In the genomic region with DNA sequence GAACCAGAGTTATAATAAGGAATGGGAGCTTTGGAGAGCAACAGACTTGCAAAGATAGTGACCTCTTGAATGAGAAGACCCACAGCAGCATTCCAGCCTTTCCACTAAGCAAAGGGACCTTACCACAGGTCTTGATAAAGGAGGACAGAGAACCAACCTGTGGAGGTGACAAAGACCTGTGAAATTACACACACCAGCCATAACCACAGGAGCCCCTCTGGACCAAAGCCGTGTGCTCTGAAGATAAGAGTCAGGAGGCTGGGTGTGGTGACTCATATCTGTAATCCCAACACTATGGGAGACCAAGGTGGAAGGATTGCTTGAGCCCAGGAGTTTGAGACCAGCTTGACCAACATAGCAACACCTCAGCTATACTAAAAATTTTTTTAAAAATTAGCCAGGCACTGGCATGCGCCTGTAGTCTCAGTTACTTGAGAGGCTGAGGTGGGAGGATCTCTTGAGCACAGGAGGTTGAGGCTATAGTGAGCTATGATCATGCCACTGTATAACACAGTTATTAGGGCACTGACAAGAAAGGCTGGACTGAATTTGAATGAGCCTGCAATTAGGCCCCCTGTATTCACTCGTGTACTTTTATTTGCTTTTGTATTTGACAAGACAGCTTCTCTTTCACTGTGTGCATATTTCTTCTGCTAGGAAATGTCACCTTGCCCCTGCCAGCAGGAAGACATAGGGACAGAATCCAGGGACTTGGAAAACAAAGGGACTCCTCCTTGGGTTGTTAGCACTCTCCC, we compare ENCODE assay signal across 1 cellular context.
TF ChIP-seq lines count a peak whose summit lies in the region.

No MANE protein-coding gene starts in this region.

TF ChIP-seq in K562, 482 proteins besides CTCF, POLR2A, EP300 and RAD21 (continued from another document and continues in another):
- TF ChIP-seq ZBTB40 (IDR thresholded peaks at IDR 0.05) (no peak), ZBTB40 (CRISPR knock-in tag; IDR thresholded peaks at IDR 0.05) (no peak), KLF6 (CRISPR knock-in tag; IDR thresholded peaks at IDR 0.05; ENCODE audit: borderline replicate concordance) (no peak), NFXL1 (CRISPR knock-in tag; IDR thresholded peaks at IDR 0.05) (no peak), ZNF24 (IDR thresholded peaks at IDR 0.05) (no peak), POLR2B (IDR thresholded peaks at IDR 0.05; ENCODE audit: low read depth, partially characterized antibody) (no peak), HEY1 (CRISPR knock-in tag; IDR thresholded peaks at IDR 0.05; ENCODE audit: borderline replicate concordance) (no peak), ZNF175 (CRISPR knock-in tag; IDR thresholded peaks at IDR 0.05; ENCODE audit: low read depth) (no peak), ZNF134 (CRISPR knock-in tag; conservative IDR thresholded peaks at IDR 0.05) (no peak), TCFL5 (CRISPR knock-in tag; conservative IDR thresholded peaks at IDR 0.05) (no peak), ZNF507 (tag; conservative IDR thresholded peaks at IDR 0.05) (no peak), ZNF124 (CRISPR knock-in tag; IDR thresholded peaks at IDR 0.05) (no peak), CEBPG (CRISPR knock-in tag; IDR thresholded peaks at IDR 0.05) (no peak), CEBPG (tag; conservative IDR thresholded peaks at IDR 0.05 in 1 of 2, IDR thresholded peaks at IDR 0.05 in 1 of 2) (no peak), FOXJ2 (tag; IDR thresholded peaks at IDR 0.05) (no peak), CBFA2T2 (conservative IDR thresholded peaks at IDR 0.05) (peak; percentile 91), E2F6 (IDR thresholded peaks at IDR 0.05; ENCODE audit: borderline replicate concordance in 1 of 2, extremely low read depth in 1 of 2, insufficient read depth in 1 of 2, insufficient read length in 1 of 2, low read depth in 1 of 2, low read length in 1 of 2, poor library complexity in 1 of 2, severe bottlenecking in 1 of 2) (peak in 1 of 2 experiments; percentile 54), ZNF324 (CRISPR knock-in tag; IDR thresholded peaks at IDR 0.05) (no peak), KDM4B (IDR thresholded peaks at IDR 0.05; ENCODE audit: borderline replicate concordance in 2 of 2, low read depth in 1 of 2) (no peak), RFX5 (IDR thresholded peaks at IDR 0.05; ENCODE audit: low read depth, low read length) (no peak), NFATC3 (IDR thresholded peaks at IDR 0.05) (no peak), PRMT5 (CRISPR knock-in tag; IDR thresholded peaks at IDR 0.05) (no peak), HDAC1 (IDR thresholded peaks at IDR 0.05) (peak; percentile 23 to 75; a peak in 1 of 4 replicates), RBM39 (optimal IDR thresholded peaks at IDR 0.05; ENCODE audit: low read depth, low read length) (no peak), HSF4 (CRISPR knock-in tag; IDR thresholded peaks at IDR 0.05; ENCODE audit: borderline replicate concordance) (no peak), HDAC3 (IDR thresholded peaks at IDR 0.05; ENCODE audit: borderline replicate concordance, partially characterized antibody) (peak; percentile 56), PYGO2 (tag; IDR thresholded peaks at IDR 0.05) (no peak), CXXC5 (CRISPR knock-in tag; IDR thresholded peaks at IDR 0.05) (peak; percentile 51; the same call in 1 of the 2 replicates), ZBTB8A (IDR thresholded peaks at IDR 0.05; ENCODE audit: partially characterized antibody) (no peak), ZNF41 (CRISPR knock-in tag; conservative IDR thresholded peaks at IDR 0.05) (no peak), BDP1 (IDR thresholded peaks at IDR 0.05; ENCODE audit: insufficient read depth, insufficient read length) (no peak), FOSL1 (tag; conservative IDR thresholded peaks at IDR 0.05) (peak; percentile 94), FOXM1 (IDR thresholded peaks at IDR 0.05; ENCODE audit: low read depth) (peak; percentile 71), FOXM1 (CRISPR knock-in tag; IDR thresholded peaks at IDR 0.05; ENCODE audit: low read depth) (no peak), GATAD2A (IDR thresholded peaks at IDR 0.05) (no peak), CCAR2 (IDR thresholded peaks at IDR 0.05; ENCODE audit: low read depth, low read length) (no peak), GTF2A2 (tag; IDR thresholded peaks at IDR 0.05) (no peak), ZEB2 (IDR thresholded peaks at IDR 0.05) (peak; percentile 97), ZFPM2 (CRISPR knock-in tag; IDR thresholded peaks at IDR 0.05) (no peak), CBX1 (IDR thresholded peaks at IDR 0.05; ENCODE audit: low read depth) (no peak), HBP1 (CRISPR knock-in tag; IDR thresholded peaks at IDR 0.05) (no peak), NRF1 (conservative IDR thresholded peaks at IDR 0.05 in 1 of 2, IDR thresholded peaks at IDR 0.05 in 1 of 2) (no peak; a peak in 1 of 4 replicates), SAP30 (IDR thresholded peaks at IDR 0.05; ENCODE audit: borderline replicate concordance, insufficient read depth, low read depth, low read length, poor library complexity, severe bottlenecking) (no peak), ATF3 (IDR thresholded peaks at IDR 0.05) (peak; percentile 96), ATF3 (CRISPR knock-in tag; conservative IDR thresholded peaks at IDR 0.05) (peak; percentile 72; the same call in 1 of the 2 replicates), ZNF644 (tag; IDR thresholded peaks at IDR 0.05; ENCODE audit: low read depth) (0 out of 2 replicates have a peak, but pooled peaks have one; percentile 55), SRF (CRISPR knock-in tag; IDR thresholded peaks at IDR 0.05) (no peak), FUS (optimal IDR thresholded peaks at IDR 0.05; ENCODE audit: low read depth, low read length) (no peak), GABPA (tag; conservative IDR thresholded peaks at IDR 0.05; ENCODE audit: low read depth) (no peak)
- TF ChIP-seq, protein P1, sequence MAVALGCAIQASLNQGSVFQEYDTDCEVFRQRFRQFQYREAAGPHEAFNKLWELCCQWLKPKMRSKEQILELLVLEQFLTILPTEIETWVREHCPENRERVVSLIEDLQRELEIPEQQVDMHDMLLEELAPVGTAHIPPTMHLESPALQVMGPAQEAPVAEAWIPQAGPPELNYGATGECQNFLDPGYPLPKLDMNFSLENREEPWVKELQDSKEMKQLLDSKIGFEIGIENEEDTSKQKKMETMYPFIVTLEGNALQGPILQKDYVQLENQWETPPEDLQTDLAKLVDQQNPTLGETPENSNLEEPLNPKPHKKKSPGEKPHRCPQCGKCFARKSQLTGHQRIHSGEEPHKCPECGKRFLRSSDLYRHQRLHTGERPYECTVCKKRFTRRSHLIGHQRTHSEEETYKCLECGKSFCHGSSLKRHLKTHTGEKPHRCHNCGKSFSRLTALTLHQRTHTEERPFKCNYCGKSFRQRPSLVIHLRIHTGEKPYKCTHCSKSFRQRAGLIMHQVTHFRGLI (CRISPR knock-in tag; IDR thresholded peaks at IDR 0.05), result no peak
- TF ChIP-seq, protein P2, sequence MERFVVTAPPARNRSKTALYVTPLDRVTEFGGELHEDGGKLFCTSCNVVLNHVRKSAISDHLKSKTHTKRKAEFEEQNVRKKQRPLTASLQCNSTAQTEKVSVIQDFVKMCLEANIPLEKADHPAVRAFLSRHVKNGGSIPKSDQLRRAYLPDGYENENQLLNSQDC (CRISPR knock-in tag; IDR thresholded peaks at IDR 0.05), result no peak
- TF ChIP-seq, protein P3, sequence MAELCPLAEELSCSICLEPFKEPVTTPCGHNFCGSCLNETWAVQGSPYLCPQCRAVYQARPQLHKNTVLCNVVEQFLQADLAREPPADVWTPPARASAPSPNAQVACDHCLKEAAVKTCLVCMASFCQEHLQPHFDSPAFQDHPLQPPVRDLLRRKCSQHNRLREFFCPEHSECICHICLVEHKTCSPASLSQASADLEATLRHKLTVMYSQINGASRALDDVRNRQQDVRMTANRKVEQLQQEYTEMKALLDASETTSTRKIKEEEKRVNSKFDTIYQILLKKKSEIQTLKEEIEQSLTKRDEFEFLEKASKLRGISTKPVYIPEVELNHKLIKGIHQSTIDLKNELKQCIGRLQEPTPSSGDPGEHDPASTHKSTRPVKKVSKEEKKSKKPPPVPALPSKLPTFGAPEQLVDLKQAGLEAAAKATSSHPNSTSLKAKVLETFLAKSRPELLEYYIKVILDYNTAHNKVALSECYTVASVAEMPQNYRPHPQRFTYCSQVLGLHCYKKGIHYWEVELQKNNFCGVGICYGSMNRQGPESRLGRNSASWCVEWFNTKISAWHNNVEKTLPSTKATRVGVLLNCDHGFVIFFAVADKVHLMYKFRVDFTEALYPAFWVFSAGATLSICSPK (IDR thresholded peaks at IDR 0.05; ENCODE audit: borderline replicate concordance), result no peak
- TF ChIP-seq, protein P4, sequence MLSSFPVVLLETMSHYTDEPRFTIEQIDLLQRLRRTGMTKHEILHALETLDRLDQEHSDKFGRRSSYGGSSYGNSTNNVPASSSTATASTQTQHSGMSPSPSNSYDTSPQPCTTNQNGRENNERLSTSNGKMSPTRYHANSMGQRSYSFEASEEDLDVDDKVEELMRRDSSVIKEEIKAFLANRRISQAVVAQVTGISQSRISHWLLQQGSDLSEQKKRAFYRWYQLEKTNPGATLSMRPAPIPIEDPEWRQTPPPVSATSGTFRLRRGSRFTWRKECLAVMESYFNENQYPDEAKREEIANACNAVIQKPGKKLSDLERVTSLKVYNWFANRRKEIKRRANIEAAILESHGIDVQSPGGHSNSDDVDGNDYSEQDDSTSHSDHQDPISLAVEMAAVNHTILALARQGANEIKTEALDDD (IDR thresholded peaks at IDR 0.05), result no peak; the same call in 1 of the 2 replicates
